In genomic region chr10:96673318-96674099, GRCh38 we compare ENCODE assay signal across 8 cellular contexts. TPM values are rescaled to one million over a fixed set of nuclear protein-coding genes. Genes with fewer than 3 reads are reported as not detected.
DNase-seq lines count a peak whose midpoint lies in the region; ATAC-seq and TF ChIP-seq lines count a peak whose summit lies in the region.

No MANE protein-coding gene starts in this region.

- intact Hi-C loops in activated CD8-positive, alpha-beta T cell treated with anti-CD3 and anti-CD28 coated beads for 36 hours (cut with micrococcal nuclease), result no loop called here
- intact Hi-C loops in left colon (cut with DNase I, micrococcal nuclease), result no loop called here
- intact Hi-C loops in testis (cut with DNase I; ENCODE audit: low total_unique reads), result no loop called here

- no peaks in the 10 kb centered on the region for H3K9me3 ChIP-seq in testis
- H3K9me3 ChIP-seq in effector memory CD4-positive, alpha-beta T cell (ENCODE audit: control insufficient read depth, low read length), result no peaks in the 10 kb centered on the region

- no peaks in the 10 kb centered on the region for H3K36me3 ChIP-seq in testis (ENCODE audit: low read depth, missing control alignments)
- H3K36me3 ChIP-seq in effector memory CD4-positive, alpha-beta T cell (ENCODE audit: control insufficient read depth, insufficient read depth, low read length), result no peaks in the 10 kb centered on the region

- no peaks in the 10 kb centered on the region for H3K36me3 Mint-ChIP-seq in activated CD8-positive, alpha-beta T cell treated with anti-CD3 and anti-CD28 coated beads for 36 hours (ENCODE audit: low read depth)

- H3K4me3 Mint-ChIP-seq in activated CD8-positive, alpha-beta T cell treated with anti-CD3 and anti-CD28 coated beads for 36 hours, result no peak overlapping the region

- peak overlapping the region; percentile 60 to 84 for H3K27ac ChIP-seq in testis
- H3K27ac ChIP-seq in effector memory CD4-positive, alpha-beta T cell (ENCODE audit: insufficient read depth, low read length, poor library complexity, severe bottlenecking), result no peak overlapping the region

- DNase-seq in activated CD8-positive, alpha-beta T cell treated with anti-CD3 and anti-CD28 coated beads for 36 hours, result no peak
- DNase-seq in left colon (peak; percentile 49 to 58), testis (peak; percentile 51), OCI-M2 (lab: John Stamatoyannopoulos, UW; ENCODE audit: unreplicated experiment) (no peak)
- DNase-seq in effector memory CD4-positive, alpha-beta T cell, result no peak

- CTCF ChIA-PET in activated CD8-positive, alpha-beta T cell treated with anti-CD3 and anti-CD28 coated beads for 36 hours (lab: Charles Lee), result interaction anchor here (1.2 kb wide), 1 partner anchor 33 kb away, joined by 7 read pairs; no protein-coding TSS in a partner anchor

- peaks cover 46% of the 10 kb centered on the region for H3K4me1 ChIP-seq in testis
- H3K4me1 ChIP-seq in effector memory CD4-positive, alpha-beta T cell (ENCODE audit: control insufficient read depth, insufficient read depth, low read length, poor library complexity, severe bottlenecking), result no peaks in the 10 kb centered on the region

- peaks cover 26% of the 10 kb centered on the region for H3K4me1 Mint-ChIP-seq in activated CD8-positive, alpha-beta T cell treated with anti-CD3 and anti-CD28 coated beads for 36 hours (ENCODE audit: low read depth)

- no peak overlapping the region for H3K4me3 ChIP-seq in testis
- no peak overlapping the region for H3K4me3 ChIP-seq in effector memory CD4-positive, alpha-beta T cell (ENCODE audit: insufficient read depth, low read depth, low read length, poor library complexity, severe bottlenecking)

- peak overlapping the region; percentile 53 for H3K27ac Mint-ChIP-seq in activated CD8-positive, alpha-beta T cell treated with anti-CD3 and anti-CD28 coated beads for 36 hours

- no peaks in the 10 kb centered on the region for H3K9me3 Mint-ChIP-seq in activated CD8-positive, alpha-beta T cell treated with anti-CD3 and anti-CD28 coated beads for 36 hours

- POLR2A ChIA-PET in activated CD8-positive, alpha-beta T cell treated with anti-CD3 and anti-CD28 coated beads for 36 hours (lab: Charles Lee), result interaction anchor here (0.7 to 1.3 kb wide), 2 partner anchors 9 to 21 kb away, joined by 3 read pairs; no protein-coding TSS in a partner anchor

- no peaks in the 10 kb centered on the region for H3K27me3 Mint-ChIP-seq in activated CD8-positive, alpha-beta T cell treated with anti-CD3 and anti-CD28 coated beads for 36 hours

- H3K27me3 ChIP-seq in testis, result no peaks in the 10 kb centered on the region
- H3K27me3 ChIP-seq in effector memory CD4-positive, alpha-beta T cell (replicated peaks; ENCODE audit: control insufficient read depth, insufficient read depth, low read length, poor library complexity, severe bottlenecking), result no peaks in the 10 kb centered on the region

- no peak for TF ChIP-seq POLR2A in testis (IDR thresholded peaks at IDR 0.05)

- WGBS in testis, 2 donors, result 34 to 42% methylated on average over 10 to 11 of the region's 11 CpGs

- ATAC-seq in GM19023 (IDR thresholded peaks at IDR 0.05; ENCODE audit: unreplicated experiment) (peak; percentile 48), HG03280 (IDR thresholded peaks at IDR 0.05; ENCODE audit: unreplicated experiment) (peak; percentile 50), left colon (no peak), SK-N-SH treated with all-trans-retinoic acid at 6 μM for 48 hours (no peak)
- ATAC-seq in activated CD8-positive, alpha-beta T cell treated with anti-CD3 and anti-CD28 coated beads for 36 hours, result no peak

- TF ChIP-seq CTCF in activated CD8-positive, alpha-beta T cell treated with anti-CD3 and anti-CD28 coated beads for 36 hours (IDR thresholded peaks at IDR 0.05), result no peak
- no peak for TF ChIP-seq CTCF in testis (IDR thresholded peaks at IDR 0.05)

TF ChIP-seq in SK-N-SH treated with all-trans-retinoic acid at 6 μM for 48 hours, 23 proteins besides CTCF, POLR2A, EP300 and RAD21:
- TF ChIP-seq TOX (CRISPR knock-in tag; IDR thresholded peaks at IDR 0.05; ENCODE audit: borderline replicate concordance) (no peak), RARB (CRISPR knock-in tag; IDR thresholded peaks at IDR 0.05) (no peak), GLIS3 (CRISPR knock-in tag; IDR thresholded peaks at IDR 0.05) (no peak), ZNF565 (CRISPR knock-in tag; conservative IDR thresholded peaks at IDR 0.05; ENCODE audit: low read depth) (no peak), BACH2 (CRISPR knock-in tag; IDR thresholded peaks at IDR 0.05; ENCODE audit: borderline replicate concordance) (no peak), ZNF70 (CRISPR knock-in tag; IDR thresholded peaks at IDR 0.05) (no peak), ESRRG (CRISPR knock-in tag; IDR thresholded peaks at IDR 0.05) (no peak), SNAI2 (CRISPR knock-in tag; IDR thresholded peaks at IDR 0.05) (no peak), ISL1 (CRISPR knock-in tag; IDR thresholded peaks at IDR 0.05) (no peak), ZFP3 (CRISPR knock-in tag; IDR thresholded peaks at IDR 0.05) (no peak), TSHZ2 (CRISPR knock-in tag; IDR thresholded peaks at IDR 0.05) (no peak), TCF4 (CRISPR knock-in tag; IDR thresholded peaks at IDR 0.05; ENCODE audit: borderline replicate concordance) (no peak), CSDC2 (CRISPR knock-in tag; IDR thresholded peaks at IDR 0.05) (no peak), ZFP30 (CRISPR knock-in tag; IDR thresholded peaks at IDR 0.05) (no peak), PPARA (CRISPR knock-in tag; IDR thresholded peaks at IDR 0.05; ENCODE audit: borderline replicate concordance) (no peak), ARNTL (CRISPR knock-in tag; IDR thresholded peaks at IDR 0.05; ENCODE audit: borderline replicate concordance, low read depth) (no peak), PATZ1 (CRISPR knock-in tag; IDR thresholded peaks at IDR 0.05; ENCODE audit: borderline replicate concordance) (no peak), CREB5 (CRISPR knock-in tag; IDR thresholded peaks at IDR 0.05; ENCODE audit: low read depth) (no peak), OSR1 (CRISPR knock-in tag; IDR thresholded peaks at IDR 0.05) (no peak)

RNA-seq across cellular contexts. Expression of gene PIK3AP1, which starts 46.8 kb away (rescaled TPM):
- 1 to 10 TPM; 4.1 to 4.7 TPM for total RNA-seq in activated CD8-positive, alpha-beta T cell treated with anti-CD3 and anti-CD28 coated beads for 36 hours
- total RNA-seq in left colon, result 10 to 100 TPM; 10.1 to 13.0 TPM
- 10 to 100 TPM in 1 of 2 donors, 1 to 10 TPM in 1; 6.6 to 10.0 TPM for total RNA-seq in testis
- 6.5 TPM for polyA plus RNA-seq in testis (ENCODE audit: insufficient read depth, low read depth, low replicate concordance)

Comparison
In these comparisons a context has a peak if more than half of its experiments do, and no peak if none do; other contexts are left out.
1. ATAC-seq: peak in GM19023 (single experiment) and HG03280 (single experiment); none in activated CD8-positive, alpha-beta T cell treated with anti-CD3 and anti-CD28 coated beads for 36 hours (single experiment), left colon (single experiment) and SK-N-SH treated with all-trans-retinoic acid at 6 μM for 48 hours (single experiment).
2. DNase-seq: peak in left colon (2 of 2) and testis (single experiment); none in activated CD8-positive, alpha-beta T cell treated with anti-CD3 and anti-CD28 coated beads for 36 hours (single experiment), OCI-M2 (single experiment) and effector memory CD4-positive, alpha-beta T cell (0 of 3).